ENCODE assay signal across 1 cellular context in the genomic region with DNA sequence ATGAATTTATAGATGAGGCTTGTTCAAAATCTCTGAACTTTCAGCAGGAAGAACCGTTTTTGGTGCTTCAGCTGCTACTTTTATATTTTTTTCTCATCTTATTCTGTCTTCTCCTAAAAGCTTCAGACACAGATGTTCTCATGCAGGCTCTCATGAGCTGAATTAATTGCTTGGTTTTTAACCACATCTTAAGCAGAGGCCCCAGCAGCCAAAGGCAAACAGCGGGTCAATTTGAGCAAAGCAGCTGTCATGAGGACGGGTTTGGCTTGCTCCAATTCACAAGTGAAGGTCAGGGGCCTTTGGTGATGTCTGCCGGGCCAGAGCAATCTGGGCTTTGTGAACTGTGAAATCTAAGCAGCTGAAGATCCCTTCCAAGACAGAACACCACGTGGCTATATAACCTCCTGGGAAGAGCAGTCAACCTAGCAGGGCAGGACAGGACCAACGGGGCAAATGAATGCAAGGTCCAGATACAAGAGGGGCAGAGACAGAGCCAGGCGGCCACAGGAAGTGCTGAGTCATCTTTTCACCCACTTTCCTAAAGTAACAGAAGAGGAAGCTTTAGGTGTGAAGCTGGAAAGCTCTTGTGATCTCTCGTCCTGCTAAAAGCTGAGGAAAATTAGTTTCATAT.
A peak's percentile ranks its signal among the peaks of the same experiment; 100 is the strongest.
TF ChIP-seq lines count a peak whose summit lies in the region.

No MANE protein-coding gene starts in this region.

TF ChIP-seq in H1, 55 proteins besides CTCF, POLR2A, EP300 and RAD21 (continued from another document):
- TF ChIP-seq MAFK (IDR thresholded peaks at IDR 0.05; ENCODE audit: low read depth, low read length) (peak; percentile 93), BACH1 (IDR thresholded peaks at IDR 0.05; ENCODE audit: low read length) (peak; percentile 90), BRCA1 (IDR thresholded peaks at IDR 0.05; ENCODE audit: low read depth, low read length) (no peak), POLR2AphosphoS5 (IDR thresholded peaks at IDR 0.05; ENCODE audit: low read depth, low read length) (no peak), CTBP2 (IDR thresholded peaks at IDR 0.05; ENCODE audit: borderline replicate concordance, insufficient read depth, insufficient read length, low read length) (no peak), BCL11A (IDR thresholded peaks at IDR 0.05; ENCODE audit: low read depth in 2 of 2, low read length in 2 of 2) (no peak)
- TF ChIP-seq, protein P1, sequence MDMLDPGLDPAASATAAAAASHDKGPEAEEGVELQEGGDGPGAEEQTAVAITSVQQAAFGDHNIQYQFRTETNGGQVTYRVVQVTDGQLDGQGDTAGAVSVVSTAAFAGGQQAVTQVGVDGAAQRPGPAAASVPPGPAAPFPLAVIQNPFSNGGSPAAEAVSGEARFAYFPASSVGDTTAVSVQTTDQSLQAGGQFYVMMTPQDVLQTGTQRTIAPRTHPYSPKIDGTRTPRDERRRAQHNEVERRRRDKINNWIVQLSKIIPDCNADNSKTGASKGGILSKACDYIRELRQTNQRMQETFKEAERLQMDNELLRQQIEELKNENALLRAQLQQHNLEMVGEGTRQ (IDR thresholded peaks at IDR 0.05; ENCODE audit: low read length): no peak
- TF ChIP-seq, protein P2, sequence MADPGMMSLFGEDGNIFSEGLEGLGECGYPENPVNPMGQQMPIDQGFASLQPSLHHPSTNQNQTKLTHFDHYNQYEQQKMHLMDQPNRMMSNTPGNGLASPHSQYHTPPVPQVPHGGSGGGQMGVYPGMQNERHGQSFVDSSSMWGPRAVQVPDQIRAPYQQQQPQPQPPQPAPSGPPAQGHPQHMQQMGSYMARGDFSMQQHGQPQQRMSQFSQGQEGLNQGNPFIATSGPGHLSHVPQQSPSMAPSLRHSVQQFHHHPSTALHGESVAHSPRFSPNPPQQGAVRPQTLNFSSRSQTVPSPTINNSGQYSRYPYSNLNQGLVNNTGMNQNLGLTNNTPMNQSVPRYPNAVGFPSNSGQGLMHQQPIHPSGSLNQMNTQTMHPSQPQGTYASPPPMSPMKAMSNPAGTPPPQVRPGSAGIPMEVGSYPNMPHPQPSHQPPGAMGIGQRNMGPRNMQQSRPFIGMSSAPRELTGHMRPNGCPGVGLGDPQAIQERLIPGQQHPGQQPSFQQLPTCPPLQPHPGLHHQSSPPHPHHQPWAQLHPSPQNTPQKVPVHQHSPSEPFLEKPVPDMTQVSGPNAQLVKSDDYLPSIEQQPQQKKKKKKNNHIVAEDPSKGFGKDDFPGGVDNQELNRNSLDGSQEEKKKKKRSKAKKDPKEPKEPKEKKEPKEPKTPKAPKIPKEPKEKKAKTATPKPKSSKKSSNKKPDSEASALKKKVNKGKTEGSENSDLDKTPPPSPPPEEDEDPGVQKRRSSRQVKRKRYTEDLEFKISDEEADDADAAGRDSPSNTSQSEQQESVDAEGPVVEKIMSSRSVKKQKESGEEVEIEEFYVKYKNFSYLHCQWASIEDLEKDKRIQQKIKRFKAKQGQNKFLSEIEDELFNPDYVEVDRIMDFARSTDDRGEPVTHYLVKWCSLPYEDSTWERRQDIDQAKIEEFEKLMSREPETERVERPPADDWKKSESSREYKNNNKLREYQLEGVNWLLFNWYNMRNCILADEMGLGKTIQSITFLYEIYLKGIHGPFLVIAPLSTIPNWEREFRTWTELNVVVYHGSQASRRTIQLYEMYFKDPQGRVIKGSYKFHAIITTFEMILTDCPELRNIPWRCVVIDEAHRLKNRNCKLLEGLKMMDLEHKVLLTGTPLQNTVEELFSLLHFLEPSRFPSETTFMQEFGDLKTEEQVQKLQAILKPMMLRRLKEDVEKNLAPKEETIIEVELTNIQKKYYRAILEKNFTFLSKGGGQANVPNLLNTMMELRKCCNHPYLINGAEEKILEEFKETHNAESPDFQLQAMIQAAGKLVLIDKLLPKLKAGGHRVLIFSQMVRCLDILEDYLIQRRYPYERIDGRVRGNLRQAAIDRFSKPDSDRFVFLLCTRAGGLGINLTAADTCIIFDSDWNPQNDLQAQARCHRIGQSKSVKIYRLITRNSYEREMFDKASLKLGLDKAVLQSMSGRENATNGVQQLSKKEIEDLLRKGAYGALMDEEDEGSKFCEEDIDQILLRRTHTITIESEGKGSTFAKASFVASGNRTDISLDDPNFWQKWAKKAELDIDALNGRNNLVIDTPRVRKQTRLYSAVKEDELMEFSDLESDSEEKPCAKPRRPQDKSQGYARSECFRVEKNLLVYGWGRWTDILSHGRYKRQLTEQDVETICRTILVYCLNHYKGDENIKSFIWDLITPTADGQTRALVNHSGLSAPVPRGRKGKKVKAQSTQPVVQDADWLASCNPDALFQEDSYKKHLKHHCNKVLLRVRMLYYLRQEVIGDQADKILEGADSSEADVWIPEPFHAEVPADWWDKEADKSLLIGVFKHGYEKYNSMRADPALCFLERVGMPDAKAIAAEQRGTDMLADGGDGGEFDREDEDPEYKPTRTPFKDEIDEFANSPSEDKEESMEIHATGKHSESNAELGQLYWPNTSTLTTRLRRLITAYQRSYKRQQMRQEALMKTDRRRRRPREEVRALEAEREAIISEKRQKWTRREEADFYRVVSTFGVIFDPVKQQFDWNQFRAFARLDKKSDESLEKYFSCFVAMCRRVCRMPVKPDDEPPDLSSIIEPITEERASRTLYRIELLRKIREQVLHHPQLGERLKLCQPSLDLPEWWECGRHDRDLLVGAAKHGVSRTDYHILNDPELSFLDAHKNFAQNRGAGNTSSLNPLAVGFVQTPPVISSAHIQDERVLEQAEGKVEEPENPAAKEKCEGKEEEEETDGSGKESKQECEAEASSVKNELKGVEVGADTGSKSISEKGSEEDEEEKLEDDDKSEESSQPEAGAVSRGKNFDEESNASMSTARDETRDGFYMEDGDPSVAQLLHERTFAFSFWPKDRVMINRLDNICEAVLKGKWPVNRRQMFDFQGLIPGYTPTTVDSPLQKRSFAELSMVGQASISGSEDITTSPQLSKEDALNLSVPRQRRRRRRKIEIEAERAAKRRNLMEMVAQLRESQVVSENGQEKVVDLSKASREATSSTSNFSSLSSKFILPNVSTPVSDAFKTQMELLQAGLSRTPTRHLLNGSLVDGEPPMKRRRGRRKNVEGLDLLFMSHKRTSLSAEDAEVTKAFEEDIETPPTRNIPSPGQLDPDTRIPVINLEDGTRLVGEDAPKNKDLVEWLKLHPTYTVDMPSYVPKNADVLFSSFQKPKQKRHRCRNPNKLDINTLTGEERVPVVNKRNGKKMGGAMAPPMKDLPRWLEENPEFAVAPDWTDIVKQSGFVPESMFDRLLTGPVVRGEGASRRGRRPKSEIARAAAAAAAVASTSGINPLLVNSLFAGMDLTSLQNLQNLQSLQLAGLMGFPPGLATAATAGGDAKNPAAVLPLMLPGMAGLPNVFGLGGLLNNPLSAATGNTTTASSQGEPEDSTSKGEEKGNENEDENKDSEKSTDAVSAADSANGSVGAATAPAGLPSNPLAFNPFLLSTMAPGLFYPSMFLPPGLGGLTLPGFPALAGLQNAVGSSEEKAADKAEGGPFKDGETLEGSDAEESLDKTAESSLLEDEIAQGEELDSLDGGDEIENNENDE (IDR thresholded peaks at IDR 0.05; ENCODE audit: insufficient replicate concordance, low read length): no peak
